Comparison of ENCODE assay signal across 23 cellular contexts in genomic region chr15:40042791-40043320, GRCh38. TPM values are rescaled to one million over a fixed set of nuclear protein-coding genes. Genes with fewer than 3 reads are reported as not detected.
DNase-seq lines count a peak whose midpoint lies in the region; ATAC-seq and TF ChIP-seq lines count a peak whose summit lies in the region.
"Had no signal": no experiment of that assay in that cellular context is flagged by ENCODE, and none has a peak within 500 bp of the region (broad histone marks: within the 10 kb centered on the region; RNA-seq: fewer than 3 reads in every experiment).

No MANE protein-coding gene starts in this region.

- no peak overlapping the region for H3K27ac ChIP-seq in right atrium auricular region
- H3K27ac ChIP-seq: BLaER1, RWPE1 had no signal

- peaks cover under 1% of the 10 kb centered on the region for H3K36me3 ChIP-seq in right atrium auricular region
- H3K36me3 ChIP-seq: BLaER1 had no signal

- H3K4me1 ChIP-seq in right atrium auricular region: peaks cover 0 to 56% of the 10 kb centered on the region in 2 donors

- H3K9me3 ChIP-seq in right atrium auricular region: no peaks in the 10 kb centered on the region
- H3K9me3 ChIP-seq: BLaER1, HAP-1, MG63 had no signal

- peaks cover 59% of the 10 kb centered on the region for H3K4me1 Mint-ChIP-seq in activated T-helper 2 cell treated with anti-CD3 and anti-CD28 coated beads, Interferon-gamma antibody, Interleukin-2, Interleukin-4, amounts not matched to agents 10 μg/mL and 5 μg/mL and 100 μg/mL, durations not matched to agents 14 hours and 24 hours and 36 hours (ENCODE audit: low read depth)
- peaks cover 44% of the 10 kb centered on the region for H3K4me1 Mint-ChIP-seq in osteocyte (ENCODE audit: unreplicated experiment)
- H3K4me1 Mint-ChIP-seq in activated CD8-positive, alpha-beta memory T cell treated with anti-CD3 and anti-CD28 coated beads, Interleukin-2, amount 10 ng/mL, durations not matched to agents 7 days and 5 days: peaks cover 60% of the 10 kb centered on the region

- CTCF ChIA-PET in activated CD8-positive, alpha-beta memory T cell treated with anti-CD3 and anti-CD28 coated beads, Interleukin-2, amount 10 ng/mL, durations not matched to agents 7 days and 5 days (lab: Charles Lee): interaction anchor here (7.9 to 14.5 kb wide), 2 partner anchors 62 to 231 kb away, joined by 107 to 324 read pairs; partner anchors contain the start of gene BMF

- H3K4me3 ChIP-seq in right atrium auricular region: no peak overlapping the region
- H3K4me3 ChIP-seq: BLaER1, HAP-1, MG63 had no signal

- no peaks in the 10 kb centered on the region for H3K27me3 Mint-ChIP-seq in activated T-helper 2 cell treated with anti-CD3 and anti-CD28 coated beads, Interferon-gamma antibody, Interleukin-2, Interleukin-4, amounts not matched to agents 10 μg/mL and 5 μg/mL and 100 μg/mL, durations not matched to agents 14 hours and 24 hours and 36 hours (ENCODE audit: low read depth)
- no peaks in the 10 kb centered on the region for H3K27me3 Mint-ChIP-seq in osteocyte (ENCODE audit: unreplicated experiment)
- no peaks in the 10 kb centered on the region for H3K27me3 Mint-ChIP-seq in activated CD8-positive, alpha-beta memory T cell treated with anti-CD3 and anti-CD28 coated beads, Interleukin-2, amount 10 ng/mL, durations not matched to agents 7 days and 5 days
- H3K27me3 Mint-ChIP-seq: CD4-positive, CD25-positive, alpha-beta regulatory T cell had no signal

- H3K27me3 ChIP-seq in right atrium auricular region: no peaks in the 10 kb centered on the region
- H3K27me3 ChIP-seq: BLaER1, MG63 had no signal

- no peak overlapping the region for H3K4me3 Mint-ChIP-seq in activated T-helper 2 cell treated with anti-CD3 and anti-CD28 coated beads, Interferon-gamma antibody, Interleukin-2, Interleukin-4, amounts not matched to agents 10 μg/mL and 5 μg/mL and 100 μg/mL, durations not matched to agents 14 hours and 24 hours and 36 hours (ENCODE audit: low read depth)
- H3K4me3 Mint-ChIP-seq in osteocyte (ENCODE audit: unreplicated experiment): no peak overlapping the region
- H3K4me3 Mint-ChIP-seq in activated CD8-positive, alpha-beta memory T cell treated with anti-CD3 and anti-CD28 coated beads, Interleukin-2, amount 10 ng/mL, durations not matched to agents 7 days and 5 days: no peak overlapping the region
- H3K4me3 Mint-ChIP-seq: HFFc6 had no signal

- no peaks in the 10 kb centered on the region for H3K9me3 Mint-ChIP-seq in activated T-helper 2 cell treated with anti-CD3 and anti-CD28 coated beads, Interferon-gamma antibody, Interleukin-2, Interleukin-4, amounts not matched to agents 10 μg/mL and 5 μg/mL and 100 μg/mL, durations not matched to agents 14 hours and 24 hours and 36 hours
- no peaks in the 10 kb centered on the region for H3K9me3 Mint-ChIP-seq in osteocyte (ENCODE audit: unreplicated experiment)
- no peaks in the 10 kb centered on the region for H3K9me3 Mint-ChIP-seq in activated CD8-positive, alpha-beta memory T cell treated with anti-CD3 and anti-CD28 coated beads, Interleukin-2, amount 10 ng/mL, durations not matched to agents 7 days and 5 days (ENCODE audit: low read depth)
- H3K9me3 Mint-ChIP-seq: CD4-positive, CD25-positive, alpha-beta regulatory T cell; HFFc6 had no signal

- DNase-seq in right atrium auricular region (ENCODE audit: low spot score): peak; percentile 36
- no peak for DNase-seq in left cardiac atrium
- DNase-seq in activated T-helper 2 cell treated with anti-CD3 and anti-CD28 coated beads, Interferon-gamma antibody, Interleukin-2, Interleukin-4, amounts not matched to agents 10 μg/mL and 5 μg/mL and 100 μg/mL, durations not matched to agents 14 hours and 24 hours and 36 hours (ENCODE audit: low spot score): peak; percentile 1
- peak; percentile 27 for DNase-seq in osteocyte (ENCODE audit: extremely low spot score, unreplicated experiment)
- no peak for DNase-seq in activated CD8-positive, alpha-beta memory T cell treated with anti-CD3 and anti-CD28 coated beads, Interleukin-2, amount 10 ng/mL, durations not matched to agents 7 days and 5 days
- no peak for DNase-seq in NCI-H1436 treated with DMSO at 0.1 percent for 48 hours (lab: John Stamatoyannopoulos, UW)
- no peak for DNase-seq in superior temporal gyrus (ENCODE audit: extremely low spot score)
- DNase-seq: CD4-positive, CD25-positive, alpha-beta regulatory T cell; GOT3; HFFc6; IMR-90; KG1; MG63; NCI-H1105 treated with DMSO at 0.1 percent for 48 hours; NCI-H2029; NCI-H446 treated with DMSO at 0.1 percent for 48 hours; NCI-H526; SHP77 had no signal

- H3K36me3 Mint-ChIP-seq in activated T-helper 2 cell treated with anti-CD3 and anti-CD28 coated beads, Interferon-gamma antibody, Interleukin-2, Interleukin-4, amounts not matched to agents 10 μg/mL and 5 μg/mL and 100 μg/mL, durations not matched to agents 14 hours and 24 hours and 36 hours (ENCODE audit: low read depth): peaks cover 23% of the 10 kb centered on the region
- H3K36me3 Mint-ChIP-seq in osteocyte (ENCODE audit: unreplicated experiment): no peaks in the 10 kb centered on the region
- peaks cover 15% of the 10 kb centered on the region for H3K36me3 Mint-ChIP-seq in activated CD8-positive, alpha-beta memory T cell treated with anti-CD3 and anti-CD28 coated beads, Interleukin-2, amount 10 ng/mL, durations not matched to agents 7 days and 5 days
- H3K36me3 Mint-ChIP-seq: CD4-positive, CD25-positive, alpha-beta regulatory T cell had no signal

- no peak for ATAC-seq in left cardiac atrium
- ATAC-seq in activated CD8-positive, alpha-beta memory T cell treated with anti-CD3 and anti-CD28 coated beads, Interleukin-2, amount 10 ng/mL, durations not matched to agents 7 days and 5 days: no peak
- no peak for ATAC-seq in HG02973 (IDR thresholded peaks at IDR 0.05; ENCODE audit: unreplicated experiment)
- ATAC-seq: Panc1 had no signal

- no peak overlapping the region for H3K27ac Mint-ChIP-seq in activated T-helper 2 cell treated with anti-CD3 and anti-CD28 coated beads, Interferon-gamma antibody, Interleukin-2, Interleukin-4, amounts not matched to agents 10 μg/mL and 5 μg/mL and 100 μg/mL, durations not matched to agents 14 hours and 24 hours and 36 hours
- no peak overlapping the region for H3K27ac Mint-ChIP-seq in osteocyte (ENCODE audit: unreplicated experiment)
- no peak overlapping the region for H3K27ac Mint-ChIP-seq in activated CD8-positive, alpha-beta memory T cell treated with anti-CD3 and anti-CD28 coated beads, Interleukin-2, amount 10 ng/mL, durations not matched to agents 7 days and 5 days
- H3K27ac Mint-ChIP-seq: CD4-positive, CD25-positive, alpha-beta regulatory T cell; HFFc6 had no signal

- no peak for TF ChIP-seq CTCF in right atrium auricular region (IDR thresholded peaks at IDR 0.05)
- TF ChIP-seq CTCF in osteocyte (IDR thresholded peaks at IDR 0.05): no peak

- intact Hi-C loops in left cardiac atrium (cut with DNase I): no loop called here
- intact Hi-C loops in activated T-helper 2 cell treated with anti-CD3 and anti-CD28 coated beads, Interferon-gamma antibody, Interleukin-2, Interleukin-4, amounts not matched to agents 10 μg/mL and 5 μg/mL and 100 μg/mL, durations not matched to agents 14 hours and 24 hours and 36 hours (cut with micrococcal nuclease): no loop called here

RNA-seq across cellular contexts. Expression of gene SRP14, which starts 3.9 kb away (rescaled TPM):
- 100 to 1,000 TPM; 255 to 283 TPM for total RNA-seq in right atrium auricular region
- 100 to 1,000 TPM; 174 to 197 TPM for total RNA-seq in left cardiac atrium
- 160 and 167 TPM in 2 replicates for total RNA-seq in activated T-helper 2 cell treated with anti-CD3 and anti-CD28 coated beads, Interferon-gamma antibody, Interleukin-2, Interleukin-4, amounts not matched to agents 10 μg/mL and 5 μg/mL and 100 μg/mL, durations not matched to agents 14 hours and 24 hours and 36 hours
- 181 and 196 TPM in 2 replicates for total RNA-seq in osteocyte
- 100 to 1,000 TPM; 150 to 160 TPM for total RNA-seq in activated CD8-positive, alpha-beta memory T cell treated with anti-CD3 and anti-CD28 coated beads, Interleukin-2, amount 10 ng/mL, durations not matched to agents 7 days and 5 days

Comparison
In these comparisons a context has a peak if more than half of its experiments do, and no peak if none do; other contexts are left out.
1. DNase-seq: peak in right atrium auricular region (single experiment), activated T-helper 2 cell treated with anti-CD3 and anti-CD28 coated beads, Interferon-gamma antibody, Interleukin-2, Interleukin-4, amounts not matched to agents 10 μg/mL and 5 μg/mL and 100 μg/mL, durations not matched to agents 14 hours and 24 hours and 36 hours (single experiment) and osteocyte (single experiment); none in left cardiac atrium (single experiment), activated CD8-positive, alpha-beta memory T cell treated with anti-CD3 and anti-CD28 coated beads, Interleukin-2, amount 10 ng/mL, durations not matched to agents 7 days and 5 days (single experiment), NCI-H1436 treated with DMSO at 0.1 percent for 48 hours (single experiment) and superior temporal gyrus (single experiment).